Comparison of ENCODE assay signal across 1 cellular context in the genomic region with DNA sequence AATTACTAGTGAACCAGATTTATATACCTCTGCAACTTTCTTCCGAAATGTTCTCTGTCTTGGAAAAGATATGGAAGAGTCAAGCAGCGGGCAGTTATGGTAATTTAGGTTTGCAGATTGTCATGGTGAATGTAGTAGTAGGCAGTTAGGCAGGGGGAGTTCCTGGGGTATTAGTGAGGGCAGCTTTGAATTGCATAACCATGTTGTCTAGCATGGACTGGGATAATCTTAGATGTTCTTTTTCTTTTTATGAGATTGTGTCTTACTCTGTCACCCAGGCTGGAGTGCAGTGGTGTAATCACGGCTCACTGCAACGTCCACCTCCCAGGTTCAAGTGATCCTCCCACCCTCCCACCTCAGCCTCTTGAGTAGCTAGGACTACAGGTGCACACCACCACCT.
TF ChIP-seq lines count a peak whose summit lies in the region.

No MANE protein-coding gene starts in this region.

TF ChIP-seq in K562, 482 proteins besides CTCF, POLR2A, EP300 and RAD21:
- TF ChIP-seq EGR1 (conservative IDR thresholded peaks at IDR 0.05) (no peak), MIER1 (IDR thresholded peaks at IDR 0.05; ENCODE audit: low read depth) (no peak), TAF1 (IDR thresholded peaks at IDR 0.05; ENCODE audit: control insufficient read depth, extremely low read depth, insufficient read depth, low read length, severe bottlenecking) (no peak), XRCC4 (IDR thresholded peaks at IDR 0.05; ENCODE audit: extremely low read depth, insufficient read depth, insufficient read length) (no peak), BRCA1 (IDR thresholded peaks at IDR 0.05) (no peak), BRCA1 (CRISPR knock-in tag; IDR thresholded peaks at IDR 0.05) (no peak), PCBP1 (IDR thresholded peaks at IDR 0.05; ENCODE audit: low read depth, low read length, poor library complexity, severe bottlenecking) (no peak), POLR2AphosphoS5 (IDR thresholded peaks at IDR 0.05; ENCODE audit: control insufficient read depth, insufficient read depth, low read depth, low read length) (no peak), ZNF146 (CRISPR knock-in tag; IDR thresholded peaks at IDR 0.05; ENCODE audit: unreplicated experiment) (no peak), HDAC2 (IDR thresholded peaks at IDR 0.05) (no peak), ATF7 (IDR thresholded peaks at IDR 0.05) (no peak), DMBX1 (CRISPR knock-in tag; IDR thresholded peaks at IDR 0.05; ENCODE audit: borderline replicate concordance) (no peak), HOXB6 (CRISPR knock-in tag; IDR thresholded peaks at IDR 0.05; ENCODE audit: borderline replicate concordance) (no peak), CBX3 (IDR thresholded peaks at IDR 0.05; ENCODE audit: borderline replicate concordance in 1 of 2, low read length in 2 of 2) (no peak), PHB2 (IDR thresholded peaks at IDR 0.05; ENCODE audit: low read depth) (no peak), BDP1 (IDR thresholded peaks at IDR 0.05; ENCODE audit: insufficient read depth, insufficient read length) (no peak)
- TF ChIP-seq, protein P1, sequence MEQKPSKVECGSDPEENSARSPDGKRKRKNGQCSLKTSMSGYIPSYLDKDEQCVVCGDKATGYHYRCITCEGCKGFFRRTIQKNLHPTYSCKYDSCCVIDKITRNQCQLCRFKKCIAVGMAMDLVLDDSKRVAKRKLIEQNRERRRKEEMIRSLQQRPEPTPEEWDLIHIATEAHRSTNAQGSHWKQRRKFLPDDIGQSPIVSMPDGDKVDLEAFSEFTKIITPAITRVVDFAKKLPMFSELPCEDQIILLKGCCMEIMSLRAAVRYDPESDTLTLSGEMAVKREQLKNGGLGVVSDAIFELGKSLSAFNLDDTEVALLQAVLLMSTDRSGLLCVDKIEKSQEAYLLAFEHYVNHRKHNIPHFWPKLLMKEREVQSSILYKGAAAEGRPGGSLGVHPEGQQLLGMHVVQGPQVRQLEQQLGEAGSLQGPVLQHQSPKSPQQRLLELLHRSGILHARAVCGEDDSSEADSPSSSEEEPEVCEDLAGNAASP (IDR thresholded peaks at IDR 0.05) = no peak
- TF ChIP-seq, protein P2, sequence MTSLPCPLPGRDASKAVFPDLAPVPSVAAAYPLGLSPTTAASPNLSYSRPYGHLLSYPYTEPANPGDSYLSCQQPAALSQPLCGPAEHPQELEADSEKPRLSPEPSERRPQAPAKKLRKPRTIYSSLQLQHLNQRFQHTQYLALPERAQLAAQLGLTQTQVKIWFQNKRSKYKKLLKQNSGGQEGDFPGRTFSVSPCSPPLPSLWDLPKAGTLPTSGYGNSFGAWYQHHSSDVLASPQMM (CRISPR knock-in tag; IDR thresholded peaks at IDR 0.05) = no peak
- TF ChIP-seq, protein P3, sequence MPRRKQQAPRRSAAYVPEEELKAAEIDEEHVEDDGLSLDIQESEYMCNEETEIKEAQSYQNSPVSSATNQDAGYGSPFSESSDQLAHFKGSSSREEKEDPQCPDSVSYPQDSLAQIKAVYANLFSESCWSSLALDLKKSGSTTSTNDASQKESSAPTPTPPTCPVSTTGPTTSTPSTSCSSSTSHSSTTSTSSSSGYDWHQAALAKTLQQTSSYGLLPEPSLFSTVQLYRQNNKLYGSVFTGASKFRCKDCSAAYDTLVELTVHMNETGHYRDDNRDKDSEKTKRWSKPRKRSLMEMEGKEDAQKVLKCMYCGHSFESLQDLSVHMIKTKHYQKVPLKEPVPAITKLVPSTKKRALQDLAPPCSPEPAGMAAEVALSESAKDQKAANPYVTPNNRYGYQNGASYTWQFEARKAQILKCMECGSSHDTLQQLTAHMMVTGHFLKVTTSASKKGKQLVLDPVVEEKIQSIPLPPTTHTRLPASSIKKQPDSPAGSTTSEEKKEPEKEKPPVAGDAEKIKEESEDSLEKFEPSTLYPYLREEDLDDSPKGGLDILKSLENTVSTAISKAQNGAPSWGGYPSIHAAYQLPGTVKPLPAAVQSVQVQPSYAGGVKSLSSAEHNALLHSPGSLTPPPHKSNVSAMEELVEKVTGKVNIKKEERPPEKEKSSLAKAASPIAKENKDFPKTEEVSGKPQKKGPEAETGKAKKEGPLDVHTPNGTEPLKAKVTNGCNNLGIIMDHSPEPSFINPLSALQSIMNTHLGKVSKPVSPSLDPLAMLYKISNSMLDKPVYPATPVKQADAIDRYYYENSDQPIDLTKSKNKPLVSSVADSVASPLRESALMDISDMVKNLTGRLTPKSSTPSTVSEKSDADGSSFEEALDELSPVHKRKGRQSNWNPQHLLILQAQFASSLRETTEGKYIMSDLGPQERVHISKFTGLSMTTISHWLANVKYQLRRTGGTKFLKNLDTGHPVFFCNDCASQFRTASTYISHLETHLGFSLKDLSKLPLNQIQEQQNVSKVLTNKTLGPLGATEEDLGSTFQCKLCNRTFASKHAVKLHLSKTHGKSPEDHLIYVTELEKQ (CRISPR knock-in tag; IDR thresholded peaks at IDR 0.05) = no peak
